In genomic region chr12:14828896-14829295, GRCh38 we compare ENCODE assay signal across 13 cellular contexts. TPM values are rescaled to one million over a fixed set of nuclear protein-coding genes. Genes with fewer than 3 reads are reported as not detected.
DNase-seq lines count a peak whose midpoint lies in the region; ATAC-seq and TF ChIP-seq lines count a peak whose summit lies in the region.
"Had no signal": no experiment of that assay in that cellular context is flagged by ENCODE, and none has a peak within 500 bp of the region (broad histone marks: within the 10 kb centered on the region; RNA-seq: fewer than 3 reads in every experiment).

No MANE protein-coding gene starts in this region.

- CTCF ChIA-PET in activated CD4-positive, alpha-beta memory T cell treated with anti-CD3 and anti-CD28 coated beads for 36 hours (lab: Charles Lee) = interaction anchor here (0.7 to 0.8 kb wide), 2 partner anchors 16 to 18 kb away, joined by 3 read pairs; no protein-coding TSS in a partner anchor

- no peaks in the 10 kb centered on the region for H3K4me1 Mint-ChIP-seq in effector memory CD8-positive, alpha-beta T cell (ENCODE audit: low read depth in 2 of 2)
- H3K4me1 Mint-ChIP-seq in activated CD4-positive, alpha-beta memory T cell treated with anti-CD3 and anti-CD28 coated beads for 36 hours (ENCODE audit: low read depth) = peaks cover 10% of the 10 kb centered on the region

- no peak for TF ChIP-seq CTCF in uterus (IDR thresholded peaks at IDR 0.05)

- H3K4me3 ChIP-seq in aorta (ENCODE audit: low read length in 2 of 2) (no peak overlapping the region), uterus (no peak overlapping the region)
- H3K4me3 ChIP-seq: thoracic aorta had no signal

- DNase-seq in Ammon's horn (ENCODE audit: low spot score) (peak; percentile 25), SHP77 treated with DMSO at 0.1 percent for 48 hours (lab: John Stamatoyannopoulos, UW) (no peak), aorta (no peak), uterus (no peak)
- no peak for DNase-seq in effector memory CD8-positive, alpha-beta T cell
- no peak for DNase-seq in activated CD4-positive, alpha-beta memory T cell treated with anti-CD3 and anti-CD28 coated beads for 36 hours
- DNase-seq: activated gamma-delta T cell treated with Interleukin-2 at 50 U/mL for 16 hours, DMS79 treated with DMSO at 0.1 percent for 48 hours, right cardiac atrium had no signal

- H3K36me3 Mint-ChIP-seq in effector memory CD8-positive, alpha-beta T cell (ENCODE audit: insufficient read depth) = no peaks in the 10 kb centered on the region
- no peaks in the 10 kb centered on the region for H3K36me3 Mint-ChIP-seq in activated CD4-positive, alpha-beta memory T cell treated with anti-CD3 and anti-CD28 coated beads for 36 hours

- H3K27ac Mint-ChIP-seq in effector memory CD8-positive, alpha-beta T cell = no peak overlapping the region
- no peak overlapping the region for H3K27ac Mint-ChIP-seq in activated CD4-positive, alpha-beta memory T cell treated with anti-CD3 and anti-CD28 coated beads for 36 hours

- H3K27me3 ChIP-seq in aorta (ENCODE audit: control insufficient read depth in 1 of 2, insufficient read depth in 2 of 2, low read length in 1 of 2) (no peaks in the 10 kb centered on the region), uterus (no peaks in the 10 kb centered on the region)

- no peaks in the 10 kb centered on the region for H3K9me3 Mint-ChIP-seq in effector memory CD8-positive, alpha-beta T cell
- no peaks in the 10 kb centered on the region for H3K9me3 Mint-ChIP-seq in activated CD4-positive, alpha-beta memory T cell treated with anti-CD3 and anti-CD28 coated beads for 36 hours

- H3K4me1 ChIP-seq in aorta (ENCODE audit: control insufficient read depth in 1 of 2, insufficient read depth in 2 of 2, low read length in 2 of 2) (peaks cover 0 to 3% of the 10 kb centered on the region in 2 donors), uterus (no peaks in the 10 kb centered on the region)

- no peak overlapping the region for H3K4me3 Mint-ChIP-seq in effector memory CD8-positive, alpha-beta T cell
- no peak overlapping the region for H3K4me3 Mint-ChIP-seq in activated CD4-positive, alpha-beta memory T cell treated with anti-CD3 and anti-CD28 coated beads for 36 hours

- H3K27me3 Mint-ChIP-seq in effector memory CD8-positive, alpha-beta T cell = peaks cover 12 to 15% of the 10 kb centered on the region in 2 donors
- peaks cover 6% of the 10 kb centered on the region for H3K27me3 Mint-ChIP-seq in activated CD4-positive, alpha-beta memory T cell treated with anti-CD3 and anti-CD28 coated beads for 36 hours

- intact Hi-C loops in aorta (cut with DNase I) (no loop called here), uterus (cut with DNase I; ENCODE audit: low total_unique reads) (no loop called here)
- intact Hi-C loops in activated CD4-positive, alpha-beta memory T cell treated with anti-CD3 and anti-CD28 coated beads for 36 hours (cut with micrococcal nuclease) = no loop called here

- POLR2A ChIA-PET in activated CD4-positive, alpha-beta memory T cell treated with anti-CD3 and anti-CD28 coated beads for 36 hours (lab: Charles Lee) = no interaction called here

- H3K27ac ChIP-seq in aorta (ENCODE audit: low read depth in 1 of 2, low read length in 2 of 2) (no peak overlapping the region), uterus (no peak overlapping the region)
- H3K27ac ChIP-seq: thoracic aorta had no signal

- ATAC-seq in GM19395 (IDR thresholded peaks at IDR 0.05; ENCODE audit: unreplicated experiment) = peak; percentile 58
- peak; percentile 63 for ATAC-seq in HG03280 (IDR thresholded peaks at IDR 0.05; ENCODE audit: unreplicated experiment)
- ATAC-seq in effector memory CD8-positive, alpha-beta T cell (replicated peaks) = peak; percentile 51
- ATAC-seq in aorta (ENCODE audit: low FRiP score) = no peak

- H3K36me3 ChIP-seq in aorta (ENCODE audit: control insufficient read depth in 1 of 2, insufficient read depth in 2 of 2, low read length in 1 of 2) = no peaks in the 10 kb centered on the region
- no peaks in the 10 kb centered on the region for H3K36me3 ChIP-seq in uterus
- H3K36me3 ChIP-seq: thoracic aorta had no signal

- TF ChIP-seq POLR2A in uterus (IDR thresholded peaks at IDR 0.05) = no peak

- no peaks in the 10 kb centered on the region for H3K9me3 ChIP-seq in aorta (ENCODE audit: control insufficient read depth, low read length)
- H3K9me3 ChIP-seq in uterus = no peaks in the 10 kb centered on the region
- H3K9me3 ChIP-seq: thoracic aorta had no signal

RNA-seq across cellular contexts. Expression of gene ART4, which starts 14.4 kb away (rescaled TPM):
- total RNA-seq in aorta (10 to 100 TPM in 1 of 2 donors, 1 to 10 TPM in 1; 5.6 to 11.6 TPM), uterus (1 to 10 TPM in 2 of 4 donors, under 1 TPM in 2; 0.51 to 3.7 (median 1.0) TPM)
- 10 to 100 TPM; 10.5 to 50.8 TPM for polyA plus RNA-seq in aorta
- total RNA-seq in activated CD4-positive, alpha-beta memory T cell treated with anti-CD3 and anti-CD28 coated beads for 36 hours = not detected
- total RNA-seq: frontal cortex had no signal

RNA-seq across cellular contexts. Expression of gene SMCO3, which starts 14.9 kb away (rescaled TPM):
- 1 to 10 TPM in 1 of 2 donors, under 1 TPM in 1; 0.26 to 1.0 TPM for total RNA-seq in aorta
- 1 to 10 TPM in 1 of 2 donors, under 1 TPM in 1; 0.88 to 3.0 TPM for polyA plus RNA-seq in aorta
- total RNA-seq in activated CD4-positive, alpha-beta memory T cell treated with anti-CD3 and anti-CD28 coated beads for 36 hours = not detected
- 1 to 10 TPM in 1 of 4 donors, not detected in 3; 2.9 TPM for total RNA-seq in uterus

RNA-seq across cellular contexts. Expression of gene C12orf60, which starts 25.4 kb away (rescaled TPM):
- 1 to 10 TPM in 1 of 2 donors, under 1 TPM in 1; 0.91 to 1.1 TPM for total RNA-seq in aorta
- 1 to 10 TPM in 1 of 2 donors, under 1 TPM in 1; 0.56 to 1.9 TPM for polyA plus RNA-seq in aorta
- 1 to 10 TPM; 3.3 to 3.4 TPM for total RNA-seq in activated CD4-positive, alpha-beta memory T cell treated with anti-CD3 and anti-CD28 coated beads for 36 hours
- total RNA-seq in uterus = 10 to 100 TPM in 1 of 4 donors, 1 to 10 TPM in 1, under 1 TPM in 2; 0.77 to 16.5 (median 0.95) TPM

RNA-seq across cellular contexts. Expression of gene WBP11, which starts 25.6 kb away (rescaled TPM):
- total RNA-seq in aorta = 10 to 100 TPM; 43.2 to 44.7 TPM
- 10 to 100 TPM; 16.9 TPM for polyA plus RNA-seq in aorta
- 100 to 1,000 TPM; 131 to 134 TPM for total RNA-seq in activated CD4-positive, alpha-beta memory T cell treated with anti-CD3 and anti-CD28 coated beads for 36 hours
- 10 to 100 TPM in 3 of 4 donors, 1 to 10 TPM in 1; 9.5 to 44.0 (median 15.3) TPM for total RNA-seq in uterus

RNA-seq across cellular contexts. Expression of gene MGP, which starts 56.8 kb away (rescaled TPM):
- total RNA-seq in aorta = over 10,000 TPM in 1 of 2 donors, 1,000 to 10,000 TPM in 1; 7,115 to 12,824 TPM
- over 10,000 TPM; 16,275 to 16,848 TPM for polyA plus RNA-seq in aorta
- not detected for total RNA-seq in activated CD4-positive, alpha-beta memory T cell treated with anti-CD3 and anti-CD28 coated beads for 36 hours
- total RNA-seq in uterus = 1,000 to 10,000 TPM in 2 of 4 donors, 100 to 1,000 TPM in 2; 136 to 2,566 (median 1,232) TPM
